In the genomic region with DNA sequence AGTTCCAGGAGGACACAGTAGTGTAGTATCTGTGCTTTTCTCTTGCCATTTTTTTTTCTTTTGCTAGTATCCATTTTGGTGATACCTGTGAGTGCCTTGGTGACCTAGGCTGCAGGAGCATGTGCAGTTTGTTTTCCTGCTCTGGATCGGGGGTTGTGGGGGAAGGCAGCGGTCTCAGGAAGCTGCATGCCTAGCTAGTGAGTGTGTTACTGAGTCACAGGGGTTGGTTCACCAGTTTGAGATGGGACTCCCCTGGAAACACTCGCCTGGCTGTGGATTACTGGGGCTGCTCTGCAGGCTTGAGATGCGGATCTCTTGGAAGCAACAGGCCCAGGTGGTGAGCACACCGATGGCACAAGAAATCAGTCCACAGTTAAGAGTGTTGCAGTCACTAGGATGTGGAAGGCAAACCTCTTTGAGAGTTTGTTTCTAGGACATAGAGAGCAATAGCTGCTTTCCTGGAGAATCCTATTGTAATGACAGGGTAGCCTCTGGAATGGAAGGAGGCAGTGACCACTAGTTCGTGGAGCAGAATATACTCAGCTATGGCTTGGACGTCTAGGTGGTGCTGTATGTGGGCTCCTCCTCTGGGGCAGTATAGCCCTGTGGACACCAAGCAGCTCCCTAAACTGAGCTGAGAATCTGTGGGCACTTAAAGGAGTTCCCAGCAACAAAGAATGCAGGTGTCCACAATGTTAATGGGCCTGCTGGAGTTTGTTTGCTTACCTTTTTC, we compare ENCODE assay signal across 14 cellular contexts. TPM values are rescaled to one million over a fixed set of nuclear protein-coding genes. Genes with fewer than 3 reads are reported as not detected.
DNase-seq lines count a peak whose midpoint lies in the region; ATAC-seq, FAIRE-seq and TF ChIP-seq lines count a peak whose summit lies in the region.
"Had no signal": no experiment of that assay in that cellular context is flagged by ENCODE, and none has a peak within 500 bp of the region (broad histone marks: within the 10 kb centered on the region; RNA-seq: fewer than 3 reads in every experiment).

No MANE protein-coding gene starts in this region.

- TF ChIP-seq CTCF in fibroblast of pulmonary artery (IDR thresholded peaks at IDR 0.05; ENCODE audit: low read length, missing control alignments), result no peak
- no peak for TF ChIP-seq CTCF in esophagus squamous epithelium (IDR thresholded peaks at IDR 0.05)

- H3K4me3 ChIP-seq in H7 (ENCODE audit: insufficient read depth, low read depth, low read length) (no peak overlapping the region), fibroblast of pulmonary artery (replicated peaks; ENCODE audit: low read depth, low read length) (no peak overlapping the region), esophagus squamous epithelium (no peak overlapping the region)
- H3K4me3 ChIP-seq: SK-N-MC, uterus had no signal

- peaks cover 0 to 18% (median 3%) of the 10 kb centered on the region in 3 donors for H3K9me3 ChIP-seq in esophagus squamous epithelium

- WGBS in esophagus squamous epithelium, 2 donors, result 32 to 41% methylated on average over 3 to 5 of the region's 7 CpGs

- no peak for ATAC-seq in GM21423 (IDR thresholded peaks at IDR 0.05; ENCODE audit: unreplicated experiment)

- H3K27ac ChIP-seq in esophagus squamous epithelium, result no peak overlapping the region
- H3K27ac ChIP-seq: KMS-11, SK-N-MC, uterus had no signal

- H3K27me3 ChIP-seq in H7 (ENCODE audit: control insufficient read depth, insufficient read depth, low read length), result no peaks in the 10 kb centered on the region
- no peaks in the 10 kb centered on the region for H3K27me3 ChIP-seq in esophagus squamous epithelium
- H3K27me3 ChIP-seq: uterus had no signal

- no peaks in the 10 kb centered on the region for H3K4me1 ChIP-seq in esophagus squamous epithelium
- H3K4me1 ChIP-seq: uterus had no signal

- no peaks in the 10 kb centered on the region for H3K36me3 ChIP-seq in H7 (replicated peaks; ENCODE audit: control insufficient read depth, insufficient read depth, low read length)
- no peaks in the 10 kb centered on the region for H3K36me3 ChIP-seq in esophagus squamous epithelium
- H3K36me3 ChIP-seq: uterus had no signal

- TF ChIP-seq POLR2A in esophagus squamous epithelium (IDR thresholded peaks at IDR 0.05), result no peak

- DNase-seq in H7 (peak; percentile 29), SW 1271 (lab: John Stamatoyannopoulos, UW) (peak; percentile 29 to 82), fibroblast of pulmonary artery (ENCODE audit: low read depth) (peak; percentile 65), urothelium cell line (ENCODE audit: low spot score) (peak; percentile 78), NCI-H2227 (lab: John Stamatoyannopoulos, UW; ENCODE audit: unreplicated experiment) (no peak), esophagus squamous epithelium (lab: John Stamatoyannopoulos, UW) (no peak)
- DNase-seq: activated CD4-positive, alpha-beta T cell treated with anti-CD3 and anti-CD28 coated beads, Interleukin-2, amount 50 U/mL, for 1 hour; activated gamma-delta T cell treated with Interleukin-2 at 50 U/mL for 16 hours; head of caudate nucleus; uterus had no signal

- intact Hi-C loops in esophagus squamous epithelium (cut with DNase I), result no loop called here

- FAIRE-seq in urothelium cell line (lab: Jason Lieb, UNC), result peak; percentile 79

RNA-seq across cellular contexts. Expression of gene SPATA31E1, which starts 20.0 kb away (rescaled TPM):
- total RNA-seq in H7 (2014; rRNA removed; shearing (Covaris generic)), result 0.07 TPM in 1 of 2 replicates, not detected in the other
- total RNA-seq in esophagus squamous epithelium, result not detected
- total RNA-seq: G401, uterus had no signal

RNA-seq across cellular contexts. Expression of gene SPATA31C1, which starts 55.1 kb away (rescaled TPM):
- 0.03 and 0.07 TPM in 2 replicates for total RNA-seq in H7 (2014; rRNA removed; shearing (Covaris generic))
- total RNA-seq in esophagus squamous epithelium, result not detected
- total RNA-seq: G401 had no signal

Comparison
In these comparisons a context has a peak if more than half of its experiments do, and no peak if none do; other contexts are left out.
1. DNase-seq: peak in H7 (single experiment), SW 1271 (2 of 2), fibroblast of pulmonary artery (single experiment) and urothelium cell line (single experiment); none in NCI-H2227 (single experiment) and esophagus squamous epithelium (single experiment).